Comparison of ENCODE assay signal across 8 cellular contexts in genomic region chr1:229440821-229441537, GRCh38. TPM values are rescaled to one million over a fixed set of nuclear protein-coding genes. Genes with fewer than 3 reads are reported as not detected.
DNase-seq lines count a peak whose midpoint lies in the region; ATAC-seq and TF ChIP-seq lines count a peak whose summit lies in the region.

No MANE protein-coding gene starts in this region.

- no peak for TF ChIP-seq CTCF in colonic mucosa (IDR thresholded peaks at IDR 0.05)

- no peak overlapping the region for H3K27ac ChIP-seq in colonic mucosa

- H3K9me3 Mint-ChIP-seq in effector memory CD8-positive, alpha-beta T cell, result no peaks in the 10 kb centered on the region

- no peak overlapping the region for H3K4me3 Mint-ChIP-seq in effector memory CD8-positive, alpha-beta T cell

- DNase-seq in COLO829 (ENCODE audit: low spot score) (peak; percentile 83), epidermal melanocyte (ENCODE audit: insufficient read length, low spot score) (no peak), left lobe of liver (ENCODE audit: low spot score) (no peak), pons (ENCODE audit: low spot score) (no peak), colonic mucosa (no peak)
- no peak for DNase-seq in effector memory CD8-positive, alpha-beta T cell

- no peak overlapping the region for H3K4me3 ChIP-seq in colonic mucosa

- H3K27me3 Mint-ChIP-seq in effector memory CD8-positive, alpha-beta T cell, result no peaks in the 10 kb centered on the region

- H3K9me3 ChIP-seq in colonic mucosa, result no peaks in the 10 kb centered on the region

- peaks cover 42% of the 10 kb centered on the region for H3K36me3 Mint-ChIP-seq in effector memory CD8-positive, alpha-beta T cell (ENCODE audit: insufficient read depth)

- peaks cover 4% of the 10 kb centered on the region for H3K27me3 ChIP-seq in colonic mucosa

- H3K9ac ChIP-seq in colonic mucosa (ENCODE audit: low read depth in 2 of 2, low read length in 2 of 2), result no peak overlapping the region

- no peaks in the 10 kb centered on the region for H3K36me3 ChIP-seq in colonic mucosa

- H3K4me1 ChIP-seq in colonic mucosa, result no peaks in the 10 kb centered on the region

- intact Hi-C loops in colonic mucosa (cut with DNase I), result no loop called here

- H3K4me1 Mint-ChIP-seq in effector memory CD8-positive, alpha-beta T cell (ENCODE audit: low read depth in 2 of 2), result no peaks in the 10 kb centered on the region

- peak; percentile 94 for ATAC-seq in GM19463 (IDR thresholded peaks at IDR 0.05; ENCODE audit: unreplicated experiment)
- peak; percentile 96 for ATAC-seq in HG03439 (IDR thresholded peaks at IDR 0.05; ENCODE audit: unreplicated experiment)
- ATAC-seq in effector memory CD8-positive, alpha-beta T cell (replicated peaks), result no peak
- no peak for ATAC-seq in left lobe of liver

- H3K27ac Mint-ChIP-seq in effector memory CD8-positive, alpha-beta T cell, result peak overlapping the region; percentile 1 to 51

RNA-seq across cellular contexts. Expression of gene ACTA1, which starts 7.1 kb away (rescaled TPM):
- total RNA-seq in left lobe of liver (not detected), colonic mucosa (1 to 10 TPM in 1 of 2 donors, not detected in 1; 2.4 TPM)

Comparison
In these comparisons a context has a peak if more than half of its experiments do, and no peak if none do; other contexts are left out.
1. ATAC-seq: peak in GM19463 (single experiment) and HG03439 (single experiment); none in effector memory CD8-positive, alpha-beta T cell (single experiment) and left lobe of liver (single experiment).